1 cellular context compared by ENCODE assay signal in genomic region chr6:44390158-44390683, GRCh38.
A peak's percentile ranks its signal among the peaks of the same experiment; 100 is the strongest.
TF ChIP-seq lines count a peak whose summit lies in the region.

No MANE protein-coding gene starts in this region.

TF ChIP-seq in K562, 482 proteins besides CTCF, POLR2A, EP300 and RAD21:
- no peak for TF ChIP-seq ZNF121 (CRISPR knock-in tag; conservative IDR thresholded peaks at IDR 0.05)
- peak; percentile 32; the same call in 1 of the 2 replicates for TF ChIP-seq ARID1B (IDR thresholded peaks at IDR 0.05)
- TF ChIP-seq MEIS2 (IDR thresholded peaks at IDR 0.05; ENCODE audit: partially characterized antibody): peak; percentile 47
- TF ChIP-seq KDM1A (IDR thresholded peaks at IDR 0.05): peak; percentile 58 to 61; a peak in 3 of 4 replicates
- TF ChIP-seq ZFX (CRISPR knock-in tag; IDR thresholded peaks at IDR 0.05): no peak
- TF ChIP-seq TCF3 (CRISPR knock-in tag; IDR thresholded peaks at IDR 0.05): peak; percentile 72
- peak; percentile 16; the same call in 1 of the 2 replicates for TF ChIP-seq NCOR1 (IDR thresholded peaks at IDR 0.05)
- TF ChIP-seq TAL1 (IDR thresholded peaks at IDR 0.05): peak; percentile 11; the same call in 1 of the 2 replicates
- TF ChIP-seq POLR2H (tag; IDR thresholded peaks at IDR 0.05; ENCODE audit: low read depth): 0 out of 2 replicates have a peak, but pooled peaks have one; percentile 32
- TF ChIP-seq CBFA2T3 (IDR thresholded peaks at IDR 0.05): peak; percentile 73
- no peak for TF ChIP-seq KDM5B (IDR thresholded peaks at IDR 0.05; ENCODE audit: insufficient replicate concordance, low read depth, low read length)
- peak; percentile 37 for TF ChIP-seq CBFA2T2 (conservative IDR thresholded peaks at IDR 0.05)
TF ChIP-seq in K562: peak in this region for 9.
